8 cellular contexts compared by ENCODE assay signal in genomic region chr1:145720878-145721671, GRCh38. TPM values are rescaled to one million over a fixed set of nuclear protein-coding genes. Genes with fewer than 3 reads are reported as not detected.
A peak's percentile ranks its signal among the peaks of the same experiment; 100 is the strongest.
DNase-seq lines count a peak whose midpoint lies in the region; ATAC-seq and TF ChIP-seq lines count a peak whose summit lies in the region.

No MANE protein-coding gene starts in this region.

- H2AFZ ChIP-seq in OCI-LY1 (ENCODE audit: low read length): no peak overlapping the region

- H3K9me2 ChIP-seq in OCI-LY1 (ENCODE audit: low read depth, low read length): no peaks in the 10 kb centered on the region

- H3K4me3 ChIP-seq in OCI-LY1 (ENCODE audit: low read depth, low read length, poor library complexity, severe bottlenecking): peak overlapping the region; percentile 44
- peak overlapping the region; percentile 39 to 46 for H3K4me3 ChIP-seq in muscle layer of duodenum (ENCODE audit: low read depth in 1 of 2, low read length in 2 of 2)

- H3F3A ChIP-seq in OCI-LY1 (ENCODE audit: insufficient read depth, low read length): no peaks in the 10 kb centered on the region

- H3K27me3 ChIP-seq in OCI-LY1 (ENCODE audit: insufficient read depth, low read length): no peaks in the 10 kb centered on the region
- peaks cover 6% of the 10 kb centered on the region for H3K27me3 ChIP-seq in muscle layer of duodenum (ENCODE audit: low read depth, low read length)

- H3K36me3 ChIP-seq in OCI-LY1 (ENCODE audit: insufficient read depth, low read length) (no peaks in the 10 kb centered on the region), muscle layer of duodenum (ENCODE audit: control insufficient read depth in 1 of 2, insufficient read depth in 2 of 2, low read length in 2 of 2) (no peaks in the 10 kb centered on the region)

- peak; percentile 89 for TF ChIP-seq CTCF in OCI-LY1 (IDR thresholded peaks at IDR 0.05; ENCODE audit: low read length)

- no peaks in the 10 kb centered on the region for H3K79me2 ChIP-seq in OCI-LY1 (ENCODE audit: insufficient read depth, low read length)

- H3K27ac ChIP-seq in OCI-LY1 (ENCODE audit: low read depth, low read length, poor library complexity, severe bottlenecking): no peak overlapping the region
- no peak overlapping the region for H3K27ac ChIP-seq in muscle layer of duodenum (ENCODE audit: low read length)

- H3K4me2 ChIP-seq in OCI-LY1 (ENCODE audit: low read length): peak overlapping the region; percentile 56

- H3K4me1 ChIP-seq in OCI-LY1 (ENCODE audit: insufficient read depth, low read length, severe bottlenecking) (peaks cover 8% of the 10 kb centered on the region), muscle layer of duodenum (ENCODE audit: control insufficient read depth in 1 of 2, insufficient read depth in 2 of 2, low read length in 2 of 2) (peaks cover 0 to 13% of the 10 kb centered on the region in 2 donors)

- DNase-seq in NCI-H1417 (lab: John Stamatoyannopoulos, UW) (peak; percentile 67 to 73 (median 69)), NCI-H1417 treated with DMSO at 0.1 percent for 48 hours (lab: John Stamatoyannopoulos, UW) (no peak), activated T-cell treated with anti-CD3 and anti-CD28 coated beads for 4 hours (peak; percentile 57)
- peak; percentile 56 for DNase-seq in stimulated activated CD8-positive, alpha-beta memory T cell treated with anti-CD3 and anti-CD28 coated beads, Interleukin-7, amount 100 ng/mL, for 24 hours (ENCODE audit: low read depth)

- no peaks in the 10 kb centered on the region for H4K20me1 ChIP-seq in OCI-LY1 (ENCODE audit: insufficient read depth, low read length)

- H3K9me3 ChIP-seq in OCI-LY1 (ENCODE audit: low read length) (no peaks in the 10 kb centered on the region), muscle layer of duodenum (ENCODE audit: control insufficient read depth in 1 of 2, low read length in 2 of 2) (no peaks in the 10 kb centered on the region)

- peak; percentile 63 for ATAC-seq in HG03103 (IDR thresholded peaks at IDR 0.05; ENCODE audit: low read depth, unreplicated experiment)
- peak; percentile 82 for ATAC-seq in esophagus mucosa

- H3K9ac ChIP-seq in OCI-LY1 (ENCODE audit: low read length): peak overlapping the region; percentile 24; the same call in 1 of the 2 replicates

RNA-seq across cellular contexts. Expression of gene CD160, which starts 1.8 kb away (rescaled TPM):
- not detected for total RNA-seq in esophagus mucosa

RNA-seq across cellular contexts. Expression of gene PDZK1, which starts 13.9 kb away (rescaled TPM):
- not detected for total RNA-seq in esophagus mucosa
